In the genomic region with DNA sequence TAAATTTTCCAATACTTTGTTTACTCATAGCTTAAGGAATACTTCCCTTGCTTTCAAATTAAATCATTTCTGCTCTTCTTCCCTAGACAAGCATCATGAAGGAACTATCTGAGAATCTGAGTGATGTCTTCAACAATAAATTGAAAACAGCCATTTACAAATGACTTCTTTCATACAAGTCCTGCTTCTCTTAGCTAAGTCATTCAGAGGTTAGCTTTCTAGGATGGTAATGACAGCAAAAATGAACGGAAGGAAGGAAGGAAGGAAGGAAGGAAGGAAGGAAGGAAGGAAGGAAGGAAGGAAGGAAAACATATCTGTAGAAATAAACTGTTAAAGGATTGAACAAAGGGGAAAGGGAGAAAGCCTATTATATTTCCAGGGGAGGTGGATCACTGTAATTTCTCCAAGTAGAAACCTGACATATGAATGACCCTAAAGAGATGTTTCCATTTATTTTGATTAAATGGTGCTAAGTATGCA, we compare ENCODE assay signal across 27 cellular contexts.
DNase-seq lines count a peak whose midpoint lies in the region; TF ChIP-seq lines count a peak whose summit lies in the region.
"Had no signal": no experiment of that assay in that cellular context is flagged by ENCODE, and none has a peak within 500 bp of the region (broad histone marks: within the 10 kb centered on the region; RNA-seq: fewer than 3 reads in every experiment).

No MANE protein-coding gene starts in this region.

- DNase-seq in A673 (ENCODE audit: low spot score) (peak; percentile 92), SK-N-MC (ENCODE audit: low read depth, low spot score) (peak; percentile 92), HuH-7 (ENCODE audit: low spot score) (no peak), HK-2 (ENCODE audit: unreplicated experiment) (no peak)
- DNase-seq: 8988T; ACHN; AML-193; BE2C; C1 segment of cervical spinal cord; Caco-2; Calu3; CD4-positive, alpha-beta memory T cell; CD4-positive, alpha-beta T cell; CD4-positive, CD25-positive, alpha-beta regulatory T cell; CD8-positive, alpha-beta memory T cell; CD8-positive, alpha-beta T cell; DMS 273 treated with DMSO at 0.1 percent for 48 hours; DMS53; DMS79; DMS79 treated with DMSO at 0.1 percent for 48 hours; DND-41; EL had no signal

- H3K9me3 ChIP-seq in A673 (ENCODE audit: low read depth, low read length, poor library complexity, severe bottlenecking), result peaks cover 16% of the 10 kb centered on the region
- no peaks in the 10 kb centered on the region for H3K9me3 ChIP-seq in SK-N-MC (ENCODE audit: low read depth, low read length)
- H3K9me3 ChIP-seq: A549, BE2C, Caco-2 had no signal

- H3K36me3 ChIP-seq in A673 (ENCODE audit: insufficient read depth, low read length, poor library complexity, severe bottlenecking) (peaks cover 15% of the 10 kb centered on the region), SK-N-MC (ENCODE audit: insufficient read depth, low read length) (no peaks in the 10 kb centered on the region; the same call in 1 of the 2 replicates)
- H3K36me3 ChIP-seq: BE2C; BLaER1; BLaER1 treated with 17β-estradiol and CSF1 and Interleukin-3, amounts not matched to agents 10 nM and 100 nM had no signal

- H3K4me3 ChIP-seq in A673 (ENCODE audit: low read depth, low read length, poor library complexity, severe bottlenecking) (no peak overlapping the region), SK-N-MC (peak overlapping the region; percentile 48)
- H3K4me3 ChIP-seq: A549; BLaER1; BLaER1 treated with 17β-estradiol and CSF1 and Interleukin-3, amounts not matched to agents 10 nM and 100 nM had no signal

- no TSS peak for BruUV-seq in A673 (replicated peaks; lab: Mats Ljungman, UMichigan)

- H3K9ac ChIP-seq in SK-N-MC (ENCODE audit: insufficient read length), result no peak overlapping the region
- H3K9ac ChIP-seq: BLaER1; BLaER1 treated with 17β-estradiol and CSF1 and Interleukin-3, amounts not matched to agents 10 nM and 100 nM had no signal

- H3K4me1 ChIP-seq in A673 (ENCODE audit: insufficient read depth, low read length, poor library complexity, severe bottlenecking), result peaks cover 53% of the 10 kb centered on the region
- H3K4me1 ChIP-seq: A549; BE2C; BLaER1; BLaER1 treated with 17β-estradiol and CSF1 and Interleukin-3, amounts not matched to agents 10 nM and 100 nM; Caco-2 had no signal

- H3K27me3 ChIP-seq in A673 (replicated peaks; ENCODE audit: insufficient read depth, low read depth, low read length, poor library complexity), result no peaks in the 10 kb centered on the region
- H3K27me3 ChIP-seq: BE2C; BLaER1; BLaER1 treated with 17β-estradiol and CSF1 and Interleukin-3, amounts not matched to agents 10 nM and 100 nM had no signal

- CTCF ChIA-PET in A673 (lab: Charles Lee), result interaction anchor here (0.6 to 0.7 kb wide), 2 partner anchors 383 to 402 kb away, joined by 5 to 13 read pairs; no protein-coding TSS in a partner anchor

- TF ChIP-seq CTCF in A673 (conservative IDR thresholded peaks at IDR 0.05; ENCODE audit: low read depth, low read length), result no peak

- H3K27ac ChIP-seq in A673 (ENCODE audit: low read depth, low read length, poor library complexity, severe bottlenecking) (peak overlapping the region; percentile 98), SK-N-MC (peak overlapping the region; percentile 90)
- H3K27ac ChIP-seq: 22Rv1; A549; BLaER1; BLaER1 treated with 17β-estradiol and CSF1 and Interleukin-3, amounts not matched to agents 10 nM and 100 nM; C4-2B had no signal

- intact Hi-C loops in A673 (cut with micrococcal nuclease; ENCODE audit: unreplicated experiment), result loop anchor here (1.0 to 5.0 kb wide), 3 partner anchors 356 to 1070 kb away; no protein-coding TSS in a partner anchor

- POLR2A ChIA-PET in A673 (lab: Charles Lee; ENCODE audit: low non-redundant PET), result interaction anchor here (0.6 kb wide), 1 partner anchor 364 kb away, joined by 3 read pairs; no protein-coding TSS in a partner anchor

Comparison
In these comparisons a context has a peak if more than half of its experiments do, and no peak if none do; other contexts are left out.
1. DNase-seq: peak in A673 (single experiment) and SK-N-MC (single experiment); none in HuH-7 (single experiment) and HK-2 (single experiment).